8 cellular contexts compared by ENCODE assay signal in genomic region chr6:31660224-31660997, GRCh38. TPM values are rescaled to one million over a fixed set of nuclear protein-coding genes. Genes with fewer than 3 reads are reported as not detected.
A peak's percentile ranks its signal among the peaks of the same experiment; 100 is the strongest.
DNase-seq lines count a peak whose midpoint lies in the region; ATAC-seq, FAIRE-seq and TF ChIP-seq lines count a peak whose summit lies in the region.

Gene C6orf47, minus strand, starts transcription at chr6:31660778. Its CDS starts 831 bp downstream, at chr6:31659947.

- peak within 1 kb of the TSS; percentile 100 for H3K4me2 ChIP-seq in HepG2 (ENCODE audit: low read depth, low read length)

- peak within 1 kb of the TSS; percentile 72 for H3K9ac ChIP-seq in HepG2 (ENCODE audit: insufficient read depth, low read depth, low read length)

- H2AFZ ChIP-seq in HepG2 (ENCODE audit: low read length) = no peak within 1 kb of the TSS

- peak; percentile 59 for FAIRE-seq in HepG2 (lab: Jason Lieb, UNC)

- DNase-seq in GM13976 (ENCODE audit: low spot score) (peak; percentile 90), NCI-H526 treated with DMSO at 0.1 percent for 48 hours (lab: John Stamatoyannopoulos, UW) (peak; percentile 70), dermis blood vessel endothelial cell (peak; percentile 90), HepG2 (ENCODE audit: low spot score) (peak; percentile 79)
- peak; percentile 32 to 63 for DNase-seq in activated CD4-positive, alpha-beta T cell treated with anti-CD3 and anti-CD28 coated beads, Interleukin-2, amount 50 U/mL, for 24 hours (ENCODE audit: low read depth in 1 of 2, low spot score in 1 of 2)
- DNase-seq in stimulated activated CD4-positive, alpha-beta T cell treated with anti-CD3 and anti-CD28 coated beads, Interleukin-4, amount 100 ng/mL, for 1 hour = peak; percentile 77

- TF ChIP-seq EP300 in HepG2 (IDR thresholded peaks at IDR 0.05; ENCODE audit: low read depth in 2 of 2, low read length in 2 of 2) = no peak
- TF ChIP-seq EP300 in HepG2 (CRISPR knock-in tag; IDR thresholded peaks at IDR 0.05; ENCODE audit: borderline replicate concordance) = peak; percentile 42; the same call in 1 of the 2 replicates

- TF ChIP-seq POLR2A in HepG2 (IDR thresholded peaks at IDR 0.05; ENCODE audit: insufficient read depth in 1 of 2, low read depth in 2 of 2, low read length in 2 of 2) = peak in 1 of 2 experiments; percentile 59; a peak in 1 of 4 replicates

- peak within 1 kb of the TSS; percentile 56 to 78 (median 68) for H3K4me3 ChIP-seq in HepG2 (replicated peaks in 1 of 3; ENCODE audit: insufficient read depth in 1 of 3, low read depth in 2 of 3, low read length in 3 of 3)

- peaks cover 19% of the 10 kb centered on the region; the same call in 1 of the 2 replicates for H4K20me1 ChIP-seq in HepG2 (ENCODE audit: insufficient read depth, low read length)

- H3K4me1 ChIP-seq in HepG2 (ENCODE audit: insufficient read depth, low read length) = peaks cover 88% of the 10 kb centered on the region

- no peaks in the 10 kb centered on the region for H3K9me3 ChIP-seq in HepG2 (ENCODE audit: low read length)

- H3K79me2 ChIP-seq in HepG2 (ENCODE audit: insufficient read depth, low read length) = peaks cover 70% of the 10 kb centered on the region

- TF ChIP-seq CTCF in GM13976 (IDR thresholded peaks at IDR 0.05; ENCODE audit: borderline replicate concordance, control extremely low read depth, extremely low read depth, insufficient read depth, missing control alignments) (no peak), HepG2 (CRISPR knock-in tag; IDR thresholded peaks at IDR 0.05) (no peak; the same call in 1 of the 2 replicates)

- intact Hi-C loops in HepG2 (cut with micrococcal nuclease; ENCODE audit: unreplicated experiment) = loop anchor here (1.0 kb wide), 1 partner anchor 8 kb away; the partner anchor contains the start of gene BAG6

- POLR2A ChIA-PET in HepG2 (lab: Yijun Ruan, JAX) = interaction anchor here (0.6 to 7.4 kb wide), 30 partner anchors 7 to 531 kb away, joined by 3 to 438 read pairs (median 4); partner anchors contain the start of genes ABHD16A, AIF1, APOM and BAG6

- peak; percentile 37 for ATAC-seq in HG03175 (IDR thresholded peaks at IDR 0.05; ENCODE audit: unreplicated experiment)
- peak; percentile 66 for ATAC-seq in HepG2
- no peak for ATAC-seq in GM21447 (IDR thresholded peaks at IDR 0.05; ENCODE audit: unreplicated experiment)

- peak within 1 kb of the TSS; percentile 73 for H3K27ac ChIP-seq in HepG2 (ENCODE audit: extremely low read length, insufficient read depth, low read length)

- CTCF ChIA-PET in HepG2 (lab: Yijun Ruan, JAX; ENCODE audit: low intra/inter-chr PET ratio, low total read pairs) = no interaction called here

- BruUV-seq in HepG2 (replicated peaks; lab: Mats Ljungman, UMichigan) = no TSS peak

- WGBS in HepG2 (ENCODE audit: low lambda C conversion rate) = 2% methylated on average over 22 of the region's 51 CpGs

- in situ Hi-C loops in GM13976 (cut with MboI; ENCODE audit: low sequenced_read_pairs, unreplicated experiment) (no loop called here), HepG2 (cut with HindIII; ENCODE audit: extremely low pct_ligation_motif_present, low pct_unique_long_range_greater_than_20kb) (no loop called here)

- peaks cover 10 to 20% of the 10 kb centered on the region in 2 experiments for H3K36me3 ChIP-seq in HepG2 (replicated peaks in 1 of 2; ENCODE audit: control insufficient read depth in 1 of 2, insufficient read depth in 2 of 2, low read length in 2 of 2)

- H3K27me3 ChIP-seq in HepG2 (ENCODE audit: control insufficient read depth in 1 of 2, insufficient read depth in 2 of 2, low read length in 2 of 2) = no peaks in the 10 kb centered on the region; a peak in 1 of 5 replicates

- TF ChIP-seq RAD21 in HepG2 (CRISPR knock-in tag; IDR thresholded peaks at IDR 0.05) = peak; percentile 36; the same call in 1 of the 2 replicates

TF ChIP-seq in HepG2, 621 proteins besides CTCF, POLR2A, EP300 and RAD21 (continues in another document):
- TF ChIP-seq PAF1 (CRISPR knock-in tag; IDR thresholded peaks at IDR 0.05) (peak; percentile 17; the same call in 1 of the 2 replicates), ZNF33A (CRISPR knock-in tag; IDR thresholded peaks at IDR 0.05; ENCODE audit: borderline replicate concordance) (0 out of 2 replicates have a peak, but pooled peaks have one; percentile 72), AKAP8 (CRISPR knock-in tag; IDR thresholded peaks at IDR 0.05) (peak; percentile 99), SCMH1 (CRISPR knock-in tag; IDR thresholded peaks at IDR 0.05; ENCODE audit: borderline replicate concordance) (no peak), THRA (CRISPR knock-in tag; IDR thresholded peaks at IDR 0.05; ENCODE audit: borderline replicate concordance) (peak; percentile 52; the same call in 1 of the 2 replicates), FOSL1 (CRISPR knock-in tag; IDR thresholded peaks at IDR 0.05; ENCODE audit: borderline replicate concordance) (peak; percentile 45; the same call in 1 of the 2 replicates), ZNF850 (CRISPR knock-in tag; conservative IDR thresholded peaks at IDR 0.05) (peak; percentile 25; the same call in 1 of the 2 replicates), KDM5A (IDR thresholded peaks at IDR 0.05; ENCODE audit: borderline replicate concordance, low read length) (peak; percentile 35; the same call in 1 of the 2 replicates), ATM (IDR thresholded peaks at IDR 0.05; ENCODE audit: borderline replicate concordance) (no peak), HCFC1 (IDR thresholded peaks at IDR 0.05; ENCODE audit: low read depth, low read length) (no peak; the same call in 1 of the 2 replicates), EEA1 (CRISPR knock-in tag; IDR thresholded peaks at IDR 0.05; ENCODE audit: borderline replicate concordance) (no peak; the same call in 1 of the 2 replicates), PAWR (CRISPR knock-in tag; IDR thresholded peaks at IDR 0.05; ENCODE audit: borderline replicate concordance) (no peak), ZNF317 (CRISPR knock-in tag; IDR thresholded peaks at IDR 0.05) (no peak), ZNF564 (CRISPR knock-in tag; IDR thresholded peaks at IDR 0.05) (peak; percentile 90), XRCC5 (optimal IDR thresholded peaks at IDR 0.05; ENCODE audit: low read length) (peak; percentile 75), ZNF570 (CRISPR knock-in tag; IDR thresholded peaks at IDR 0.05; ENCODE audit: borderline replicate concordance) (no peak), PHF21A (CRISPR knock-in tag; IDR thresholded peaks at IDR 0.05) (peak; percentile 76), NRL (CRISPR knock-in tag; IDR thresholded peaks at IDR 0.05; ENCODE audit: borderline replicate concordance) (peak; percentile 86), KLF11 (CRISPR knock-in tag; IDR thresholded peaks at IDR 0.05) (0 out of 2 replicates have a peak, but pooled peaks have one; percentile 21), ZNF550 (CRISPR knock-in tag; IDR thresholded peaks at IDR 0.05; ENCODE audit: borderline replicate concordance) (no peak), REPIN1 (CRISPR knock-in tag; IDR thresholded peaks at IDR 0.05; ENCODE audit: borderline replicate concordance, low read depth) (peak; percentile 96), ZNF17 (CRISPR knock-in tag; IDR thresholded peaks at IDR 0.05) (no peak), NONO (IDR thresholded peaks at IDR 0.05) (no peak), NONO (CRISPR knock-in tag; conservative IDR thresholded peaks at IDR 0.05) (peak; percentile 89)

RNA-seq across cellular contexts. Expression of gene C6orf47, which starts in this region (rescaled TPM):
- total RNA-seq in dermis blood vessel endothelial cell = 20.6 and 28.6 TPM in 2 replicates
- total RNA-seq in HepG2 (2016; rRNA removed; fragmentation: Illumina TruSeq; extraction: Trizol) = 15.5 and 18.1 TPM in 2 replicates
- total RNA-seq in HepG2 (2016; cell fraction: cytosol; rRNA removed; fragmentation: Illumina TruSeq; extraction: Trizol; ENCODE audit: low read depth) = 4.0 and 4.6 TPM in 2 replicates
- 16.8 and 18.5 TPM in 2 replicates for total RNA-seq in HepG2 (2016; cell fraction: insoluble cytoplasmic fraction; rRNA removed; fragmentation: Illumina TruSeq; extraction: Trizol)
- total RNA-seq in HepG2 (2016; cell fraction: membrane; rRNA removed; fragmentation: Illumina TruSeq; extraction: Trizol) = 10.4 and 12.5 TPM in 2 replicates
- total RNA-seq in HepG2 (2016; cell fraction: nucleus; rRNA removed; fragmentation: Illumina TruSeq; extraction: Trizol) = 11.7 and 13.0 TPM in 2 replicates
- polyA plus RNA-seq in HepG2 (2011; rRNA removed) = 1.7 and 2.1 TPM in 2 replicates
- polyA plus RNA-seq in HepG2 (2011; cell fraction: cytosol; rRNA removed) = 1.5 TPM in 2 replicates
- polyA plus RNA-seq in HepG2 (2011; cell fraction: nucleus; rRNA removed) = 3.0 and 3.3 TPM in 2 replicates
- 3.3 and 4.4 TPM in 2 replicates for polyA plus RNA-seq in HepG2 (2012)
- polyA plus RNA-seq in HepG2 (2016; cell fraction: cytosol; fragmentation: Illumina TruSeq; extraction: Trizol; ENCODE audit: low read depth) = 1.9 and 2.9 TPM in 2 replicates
- polyA plus RNA-seq in HepG2 (2016; cell fraction: insoluble cytoplasmic fraction; fragmentation: Illumina TruSeq; extraction: Trizol; ENCODE audit: low read depth) = 12.2 and 12.5 TPM in 2 replicates
- 5.2 and 6.9 TPM in 2 replicates for polyA plus RNA-seq in HepG2 (2016; cell fraction: membrane; fragmentation: Illumina TruSeq; extraction: Trizol; ENCODE audit: low read depth)
- polyA plus RNA-seq in HepG2 (2016; cell fraction: nucleus; fragmentation: Illumina TruSeq; extraction: Trizol; ENCODE audit: insufficient read depth, low read depth) = 11.9 and 12.9 TPM in 2 replicates
- polyA minus RNA-seq in HepG2 (2011; rRNA and poly(A)+ RNA removed; ENCODE audit: low replicate concordance) = 3.9 and 10.7 TPM in 2 replicates
- polyA minus RNA-seq in HepG2 (2011; cell fraction: cytosol; rRNA and poly(A)+ RNA removed) = 1.2 and 1.3 TPM in 2 replicates
- polyA minus RNA-seq in HepG2 (2011; cell fraction: nucleus; rRNA and poly(A)+ RNA removed) = 5.3 and 6.1 TPM in 2 replicates
